Comparison of ENCODE assay signal across 12 cellular contexts in genomic region chr1:7299994-7300393, GRCh38.
DNase-seq lines count a peak whose midpoint lies in the region; ATAC-seq and TF ChIP-seq lines count a peak whose summit lies in the region.
"Had no signal": no experiment of that assay in that cellular context is flagged by ENCODE, and none has a peak within 500 bp of the region (broad histone marks: within the 10 kb centered on the region; RNA-seq: fewer than 3 reads in every experiment).

No MANE protein-coding gene starts in this region.

- no peak for TF ChIP-seq CTCF in astrocyte of the cerebellum (IDR thresholded peaks at IDR 0.05; ENCODE audit: low read depth, low read length, missing control alignments)
- TF ChIP-seq CTCF in transverse colon (IDR thresholded peaks at IDR 0.05), result no peak
- TF ChIP-seq CTCF in type B pancreatic cell (conservative IDR thresholded peaks at IDR 0.05), result no peak

- DNase-seq in DMS53 (lab: John Stamatoyannopoulos, UW) (peak; percentile 8), DMS53 treated with DMSO at 0.1 percent for 48 hours (lab: John Stamatoyannopoulos, UW; ENCODE audit: unreplicated experiment) (no peak), astrocyte of the cerebellum (ENCODE audit: low read depth) (peak; percentile 34), transverse colon (no peak), MV-4-11 (lab: John Stamatoyannopoulos, UW) (no peak), Right ventricle myocardium inferior (ENCODE audit: missing footprints) (no peak), type B pancreatic cell (ENCODE audit: extremely low spot score, unreplicated experiment) (no peak)
- DNase-seq: activated CD4-positive, alpha-beta T cell treated with anti-CD3 and anti-CD28 coated beads for 1 hour; activated naive CD4-positive, alpha-beta T cell; OCI-M1; stimulated activated CD4-positive, alpha-beta T cell treated with anti-CD3 and anti-CD28 coated beads, Interleukin-2, amount 100 ng/mL, for 48 hours had no signal

- no peaks in the 10 kb centered on the region for H3K36me3 Mint-ChIP-seq in type B pancreatic cell

- H3K27me3 Mint-ChIP-seq in type B pancreatic cell, result peaks cover 9% of the 10 kb centered on the region

- 67 to 69% methylated on average over 2 of the region's 2 CpGs for WGBS in transverse colon (ENCODE audit: low coverage in 1 of 2), 2 donors

- H3K9me3 Mint-ChIP-seq in type B pancreatic cell, result peaks cover 6% of the 10 kb centered on the region

- in situ Hi-C loops in astrocyte of the cerebellum (cut with HindIII; ENCODE audit: low sequenced_read_pairs), result loop anchor here (5.0 kb wide), 2 partner anchors 68 to 97 kb away; no protein-coding TSS in a partner anchor
- in situ Hi-C loops in transverse colon (cut with MboI; ENCODE audit: low pct_ligation_motif_present in 1 of 4, low pct_unique_long_range_greater_than_20kb in 1 of 4, low sequenced_read_pairs in 3 of 4), result no loop called here

- H3K27ac Mint-ChIP-seq in type B pancreatic cell, result no peak overlapping the region

- no peak overlapping the region for H3K27ac ChIP-seq in iPS-18a (ENCODE audit: low read length)
- peak overlapping the region; percentile 70 to 76 (median 74) for H3K27ac ChIP-seq in transverse colon

- H3K4me3 ChIP-seq in astrocyte of the cerebellum (ENCODE audit: low read depth, low read length) (no peak overlapping the region), iPS-18a (ENCODE audit: low read length) (peak overlapping the region; percentile 6), transverse colon (no peak overlapping the region)

- peaks cover 19% of the 10 kb centered on the region for H3K4me1 Mint-ChIP-seq in type B pancreatic cell (ENCODE audit: unreplicated experiment)

- TF ChIP-seq EP300 in transverse colon (IDR thresholded peaks at IDR 0.05; ENCODE audit: low read depth), result no peak

- H3K27me3 ChIP-seq in iPS-18a (ENCODE audit: control insufficient read depth, insufficient read depth, low read length) (no peaks in the 10 kb centered on the region), transverse colon (no peaks in the 10 kb centered on the region)

- no peaks in the 10 kb centered on the region for H3K36me3 ChIP-seq in iPS-18a (ENCODE audit: control insufficient read depth, low read depth, low read length)
- no peaks in the 10 kb centered on the region for H3K36me3 ChIP-seq in transverse colon

- no peak for TF ChIP-seq POLR2A in transverse colon (IDR thresholded peaks at IDR 0.05)

- no peaks in the 10 kb centered on the region for H3K9me3 ChIP-seq in iPS-18a (ENCODE audit: control insufficient read depth, low read depth, low read length)
- H3K9me3 ChIP-seq in transverse colon, result no peaks in the 10 kb centered on the region

- no peak overlapping the region for H3K9ac ChIP-seq in iPS-18a (ENCODE audit: low read length)

- intact Hi-C loops in transverse colon (cut with DNase I; ENCODE audit: low total_unique reads) (no loop called here), Right ventricle myocardium inferior (cut with DNase I) (loop anchor here (2.0 kb wide), 1 partner anchor 217 kb away; no protein-coding TSS in a partner anchor)

- H3K4me1 ChIP-seq in iPS-18a (ENCODE audit: control insufficient read depth, low read depth, low read length) (peaks cover 34% of the 10 kb centered on the region), transverse colon (peaks cover 9 to 32% (median 28%) of the 10 kb centered on the region in 4 donors)

- no peak for ATAC-seq in Right ventricle myocardium inferior

- H3K4me3 Mint-ChIP-seq in type B pancreatic cell, result no peak overlapping the region

Comparison
In these comparisons a context has a peak if more than half of its experiments do, and no peak if none do; other contexts are left out.
1. DNase-seq: peak in DMS53 (single experiment) and astrocyte of the cerebellum (single experiment); none in DMS53 treated with DMSO at 0.1 percent for 48 hours (single experiment), transverse colon (single experiment), MV-4-11 (single experiment), Right ventricle myocardium inferior (single experiment) and type B pancreatic cell (single experiment).